ENCODE assay signal across 17 cellular contexts in the genomic region with DNA sequence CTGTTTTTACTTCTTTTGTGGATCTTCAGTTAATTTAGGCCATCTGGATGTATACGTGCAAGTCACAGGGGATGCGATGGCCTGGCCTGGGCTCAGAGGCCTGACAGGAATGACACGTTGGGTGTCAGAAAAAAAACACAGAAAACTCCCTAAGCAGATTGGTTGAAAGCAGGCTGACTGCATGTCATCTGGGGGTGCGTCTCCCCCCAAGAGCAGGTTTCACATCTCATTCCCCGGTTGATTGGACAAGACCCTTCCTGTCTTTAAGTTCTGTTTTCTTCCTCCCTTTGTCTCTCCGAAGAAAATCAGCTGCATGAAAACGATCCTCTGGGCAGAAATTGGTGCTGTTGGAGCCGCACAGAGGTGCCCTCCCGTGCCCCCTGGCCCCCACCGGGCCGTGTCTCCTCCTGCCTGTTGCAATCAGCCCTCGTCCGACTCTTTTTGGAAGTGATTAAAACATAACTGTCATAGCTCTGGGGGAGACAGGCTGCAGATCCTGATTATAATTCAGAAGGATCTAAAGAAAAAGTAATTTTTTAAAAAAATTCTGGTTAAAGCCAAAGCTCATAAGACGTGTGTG.
DNase-seq lines count a peak whose midpoint lies in the region; ATAC-seq and TF ChIP-seq lines count a peak whose summit lies in the region.
"Had no signal": no experiment of that assay in that cellular context is flagged by ENCODE, and none has a peak within 500 bp of the region (broad histone marks: within the 10 kb centered on the region; RNA-seq: fewer than 3 reads in every experiment).

No MANE protein-coding gene starts in this region.

- TF ChIP-seq CTCF in endodermal cell (conservative IDR thresholded peaks at IDR 0.05) (no peak), mesothelial cell of epicardium (IDR thresholded peaks at IDR 0.05; ENCODE audit: unreplicated experiment) (no peak), upper lobe of right lung (IDR thresholded peaks at IDR 0.05) (no peak)

- intact Hi-C loops in Right ventricle myocardium superior (cut with DNase I) (no loop called here), left cardiac atrium (cut with DNase I) (no loop called here), upper lobe of right lung (cut with DNase I) (no loop called here)

- ATAC-seq in Right ventricle myocardium superior (ENCODE audit: poor library complexity) (peak; percentile 16), left cardiac atrium (no peak), upper lobe of right lung (no peak)
- ATAC-seq: activated T-helper 17 cell treated with anti-CD3 and anti-CD28 coated beads, Interleukin-2, amount 50 U/mL, for 72 hours; gastroesophageal sphincter; pancreas had no signal

- H3K27me3 Mint-ChIP-seq in endodermal cell (ENCODE audit: insufficient read depth) (no peaks in the 10 kb centered on the region), mesothelial cell of epicardium (ENCODE audit: low read depth) (no peaks in the 10 kb centered on the region)
- H3K27me3 Mint-ChIP-seq in activated T-cell treated with anti-CD3 and anti-CD28 coated beads, Interleukin-2, amount 50 U/mL, for 24 hours = no peaks in the 10 kb centered on the region
- H3K27me3 Mint-ChIP-seq: activated T-helper 17 cell treated with anti-CD3 and anti-CD28 coated beads, Interleukin-2, amount 50 U/mL, for 72 hours had no signal

- H3K36me3 Mint-ChIP-seq in endodermal cell (ENCODE audit: low read depth) = peaks cover 13% of the 10 kb centered on the region
- H3K36me3 Mint-ChIP-seq in mesothelial cell of epicardium = peaks cover 3% of the 10 kb centered on the region
- H3K36me3 Mint-ChIP-seq in activated T-cell treated with anti-CD3 and anti-CD28 coated beads, Interleukin-2, amount 50 U/mL, for 24 hours (ENCODE audit: low read depth) = peaks cover 7% of the 10 kb centered on the region

- H3K9me3 Mint-ChIP-seq in endodermal cell (peaks cover 12% of the 10 kb centered on the region), mesothelial cell of epicardium (no peaks in the 10 kb centered on the region)
- H3K9me3 Mint-ChIP-seq in activated T-cell treated with anti-CD3 and anti-CD28 coated beads, Interleukin-2, amount 50 U/mL, for 24 hours = no peaks in the 10 kb centered on the region
- H3K9me3 Mint-ChIP-seq: activated T-helper 17 cell treated with anti-CD3 and anti-CD28 coated beads, Interleukin-2, amount 50 U/mL, for 72 hours had no signal

- 82 to 86% methylated on average over 13 to 14 of the region's 14 CpGs for WGBS in endodermal cell (ENCODE audit: insufficient coverage in 1 of 2, insufficient read length in 1 of 2), 2 experiments

- H3K27ac ChIP-seq in endodermal cell (ENCODE audit: low read depth, low read length) (no peak overlapping the region), upper lobe of right lung (no peak overlapping the region)
- H3K27ac ChIP-seq: gastroesophageal sphincter, pancreas had no signal

- no peak overlapping the region for H3K4me3 Mint-ChIP-seq in endodermal cell
- H3K4me3 Mint-ChIP-seq in mesothelial cell of epicardium = no peak overlapping the region
- H3K4me3 Mint-ChIP-seq in activated T-cell treated with anti-CD3 and anti-CD28 coated beads, Interleukin-2, amount 50 U/mL, for 24 hours = no peak overlapping the region
- H3K4me3 Mint-ChIP-seq: activated T-helper 17 cell treated with anti-CD3 and anti-CD28 coated beads, Interleukin-2, amount 50 U/mL, for 72 hours had no signal

- H3K9me3 ChIP-seq in endodermal cell (ENCODE audit: control insufficient read depth, low read length) = no peaks in the 10 kb centered on the region
- no peaks in the 10 kb centered on the region for H3K9me3 ChIP-seq in upper lobe of right lung
- H3K9me3 ChIP-seq: gastroesophageal sphincter, pancreas had no signal

- H3K4me1 ChIP-seq in endodermal cell (ENCODE audit: control insufficient read depth, insufficient read depth, low read length) (peaks cover 12% of the 10 kb centered on the region), upper lobe of right lung (no peaks in the 10 kb centered on the region)
- H3K4me1 ChIP-seq: pancreas had no signal

- TF ChIP-seq POLR2A in erythroblast (IDR thresholded peaks at IDR 0.05; ENCODE audit: low read length) = no peak

- peak overlapping the region; percentile 23 for H3K27ac Mint-ChIP-seq in endodermal cell
- H3K27ac Mint-ChIP-seq in mesothelial cell of epicardium = peak overlapping the region; percentile 73
- no peak overlapping the region for H3K27ac Mint-ChIP-seq in activated T-cell treated with anti-CD3 and anti-CD28 coated beads, Interleukin-2, amount 50 U/mL, for 24 hours
- H3K27ac Mint-ChIP-seq: activated T-helper 17 cell treated with anti-CD3 and anti-CD28 coated beads, Interleukin-2, amount 50 U/mL, for 72 hours had no signal

- H3K4me1 Mint-ChIP-seq in endodermal cell = peaks cover 33% of the 10 kb centered on the region
- peaks cover 26% of the 10 kb centered on the region for H3K4me1 Mint-ChIP-seq in mesothelial cell of epicardium
- peaks cover 4% of the 10 kb centered on the region for H3K4me1 Mint-ChIP-seq in activated T-cell treated with anti-CD3 and anti-CD28 coated beads, Interleukin-2, amount 50 U/mL, for 24 hours (ENCODE audit: low read depth)

- DNase-seq in Right ventricle myocardium superior = peak; percentile 7
- no peak for DNase-seq in left cardiac atrium
- no peak for DNase-seq in endodermal cell
- no peak for DNase-seq in mesothelial cell of epicardium (ENCODE audit: low spot score in 2 of 2, unreplicated experiment in 2 of 2)
- DNase-seq in upper lobe of right lung = peak; percentile 28
- DNase-seq in activated T-cell treated with anti-CD3 and anti-CD28 coated beads, Interleukin-2, amount 50 U/mL, for 24 hours = no peak
- DNase-seq in erythroblast (lab: John Stamatoyannopoulos, UW) = no peak
- no peak for DNase-seq in GM19240 (ENCODE audit: insufficient read length, low spot score)
- DNase-seq: DMS153; KBM-7; NCI-H1694 treated with DMSO at 0.1 percent for 48 hours; NCI-H345; stimulated activated CD4-positive, alpha-beta T cell treated with anti-CD3 and anti-CD28 coated beads, Interleukin-4, amount 100 ng/mL, for 24 hours had no signal

- no peak overlapping the region for H3K9ac ChIP-seq in endodermal cell (ENCODE audit: extremely low read depth, low read length, poor library complexity, severe bottlenecking)

- peaks cover 2% of the 10 kb centered on the region for H3K36me3 ChIP-seq in endodermal cell (ENCODE audit: control insufficient read depth, insufficient read depth, low read length)
- H3K36me3 ChIP-seq in upper lobe of right lung = no peaks in the 10 kb centered on the region
- H3K36me3 ChIP-seq: pancreas had no signal

- H3K27me3 ChIP-seq in endodermal cell (ENCODE audit: control insufficient read depth, insufficient read depth, low read length, poor library complexity, severe bottlenecking) (no peaks in the 10 kb centered on the region), upper lobe of right lung (no peaks in the 10 kb centered on the region)
- H3K27me3 ChIP-seq: gastroesophageal sphincter, pancreas had no signal

- H3K4me3 ChIP-seq in endodermal cell (ENCODE audit: low read length) (no peak overlapping the region), upper lobe of right lung (no peak overlapping the region)
- H3K4me3 ChIP-seq: gastroesophageal sphincter, pancreas, skin epidermis had no signal

Comparison
In these comparisons a context has a peak if more than half of its experiments do, and no peak if none do; other contexts are left out.
1. DNase-seq: peak in Right ventricle myocardium superior (single experiment) and upper lobe of right lung (single experiment); none in left cardiac atrium (single experiment), endodermal cell (single experiment), mesothelial cell of epicardium (0 of 2), activated T-cell treated with anti-CD3 and anti-CD28 coated beads, Interleukin-2, amount 50 U/mL, for 24 hours (single experiment), erythroblast (0 of 2) and GM19240 (single experiment).